36 cellular contexts compared by ENCODE assay signal in the genomic region with DNA sequence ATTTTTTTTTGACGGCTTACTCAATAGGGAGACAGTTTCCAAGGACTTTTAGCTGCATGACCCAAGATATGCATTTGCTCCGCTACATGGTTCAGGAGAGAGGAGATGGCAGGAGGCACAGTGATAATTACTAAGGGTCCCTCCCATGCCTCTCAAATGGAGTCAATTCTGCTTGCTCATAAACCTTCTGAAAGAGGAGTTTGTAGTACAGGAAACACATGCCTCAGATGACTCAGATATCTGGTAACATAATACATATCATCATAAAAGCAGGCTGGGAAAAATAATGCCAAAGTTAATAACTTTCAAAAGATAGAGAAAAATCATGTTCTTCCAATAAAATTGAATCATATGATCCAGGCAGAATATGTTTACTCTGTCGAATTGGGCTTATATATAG.
A peak's percentile ranks its signal among the peaks of the same experiment; 100 is the strongest.
DNase-seq lines count a peak whose midpoint lies in the region; ATAC-seq, FAIRE-seq and TF ChIP-seq lines count a peak whose summit lies in the region.
"Had no signal": no experiment of that assay in that cellular context is flagged by ENCODE, and none has a peak within 500 bp of the region (broad histone marks: within the 10 kb centered on the region; RNA-seq: fewer than 3 reads in every experiment).

No MANE protein-coding gene starts in this region.

- TF ChIP-seq CTCF in SK-N-SH (IDR thresholded peaks at IDR 0.05) (no peak), GM23338 (conservative IDR thresholded peaks at IDR 0.05; ENCODE audit: low read depth in 2 of 2) (no peak)

- H4K20me1 ChIP-seq in SK-N-SH (ENCODE audit: insufficient read depth) (no peaks in the 10 kb centered on the region), GM23338 (replicated peaks; ENCODE audit: insufficient read depth) (no peaks in the 10 kb centered on the region)

- ATAC-seq in activated naive CD4-positive, alpha-beta T cell treated with anti-CD3 and anti-CD28 coated beads, Interleukin-2, amount 50 U/mL, for 72 hours: no peak
- ATAC-seq in GM23338: no peak
- ATAC-seq: CD8-positive, alpha-beta T cell; Panc1; stimulated activated naive CD8-positive, alpha-beta T cell treated with anti-CD3 and anti-CD28 coated beads, Interleukin-15, amount 100 ng/mL, for 72 hours had no signal

- H3K27me3 Mint-ChIP-seq in GM23338 (ENCODE audit: insufficient read depth, low read depth, poor library complexity): no peaks in the 10 kb centered on the region
- H3K27me3 Mint-ChIP-seq: activated CD4-positive, alpha-beta T cell treated with anti-CD3 and anti-CD28 coated beads, Interleukin-2, amount 10 ng/mL, durations not matched to agents 24 days and 14 days; activated naive CD4-positive, alpha-beta T cell treated with anti-CD3 and anti-CD28 coated beads, Interleukin-2, amount 50 U/mL, for 24 hours; B cell; stimulated activated naive CD8-positive, alpha-beta T cell treated with anti-CD3 and anti-CD28 coated beads, Interleukin-15, amount 100 ng/mL, for 72 hours had no signal

- TF ChIP-seq EP300 in SK-N-SH (IDR thresholded peaks at IDR 0.05; ENCODE audit: borderline replicate concordance in 1 of 2, low read depth in 1 of 2, low read length in 1 of 2): no peak

- H3K9me2 ChIP-seq in SK-N-SH (no peaks in the 10 kb centered on the region), GM23338 (ENCODE audit: insufficient read depth) (no peaks in the 10 kb centered on the region)

- DNase-seq in AG08395 (ENCODE audit: low spot score) (peak; percentile 4), HTR-8/SVneo (ENCODE audit: insufficient read length, low spot score) (peak; percentile 2), SK-N-SH (no peak), myocyte (ENCODE audit: low read depth) (peak; percentile 38), NCI-H2171 treated with DMSO at 0.1 percent for 48 hours (lab: John Stamatoyannopoulos, UW) (no peak), GM23338 (ENCODE audit: low spot score) (no peak), mesendoderm (no peak)
- DNase-seq in activated naive CD4-positive, alpha-beta T cell treated with anti-CD3 and anti-CD28 coated beads, Interleukin-2, amount 50 U/mL, for 72 hours (ENCODE audit: low spot score in 2 of 2): no peak
- DNase-seq: activated CD4-positive, alpha-beta T cell treated with anti-CD3 and anti-CD28 coated beads, Interleukin-2, amount 10 ng/mL, durations not matched to agents 24 days and 14 days; activated CD8-positive, alpha-beta memory T cell treated with anti-CD3 and anti-CD28 coated beads for 24 hours; activated T-cell treated with anti-CD3 and anti-CD28 coated beads for 4 hours; amygdala; CD8-positive, alpha-beta T cell; GOT3; HFFc6; KG1; NCI-H1417 treated with DMSO at 0.1 percent for 48 hours; NCI-H2029 treated with DMSO at 0.1 percent for 48 hours; NCI-H748 treated with DMSO at 0.1 percent for 48 hours; ovary; retina; SHP77; spleen; stimulated activated CD8-positive, alpha-beta memory T cell treated with anti-CD3 and anti-CD28 coated beads, Interleukin-4, amount 100 ng/mL, for 48 hours; stimulated activated naive CD8-positive, alpha-beta T cell treated with anti-CD3 and anti-CD28 coated beads, Interleukin-15, amount 100 ng/mL, for 72 hours; SW 1271; T-helper 9 cell; WERI-Rb-1 had no signal

- 36% methylated on average over 3 of the region's 3 CpGs for WGBS in SK-N-SH (ENCODE audit: low lambda C conversion rate)
- WGBS in mesendoderm (ENCODE audit: extremely low coverage, insufficient coverage, low lambda C conversion rate): no CpG with 5 or more reads among the region's 3 CpGs

- no peaks in the 10 kb centered on the region for H3K9me3 ChIP-seq in SK-N-SH
- H3K9me3 ChIP-seq: ovary, spleen, vagina had no signal

- H3K27ac ChIP-seq in SK-N-SH (ENCODE audit: low read depth in 2 of 2, low read length in 1 of 2) (no peak overlapping the region), GM23338 (ENCODE audit: low read depth) (no peak overlapping the region), mesendoderm (ENCODE audit: low read depth, low read length) (no peak overlapping the region)
- H3K27ac ChIP-seq: hepatocyte, ovary, spleen, vagina, WERI-Rb-1 had no signal

- 0 out of 2 replicates have a peak overlapping the region, but pooled peaks have one; percentile 33 for H3K4me2 ChIP-seq in SK-N-SH
- H3K4me2 ChIP-seq in GM23338: no peak overlapping the region
- no peak overlapping the region for H3K4me2 ChIP-seq in mesendoderm (ENCODE audit: low read length)
- H3K4me2 ChIP-seq: hepatocyte had no signal

- H3F3A ChIP-seq in SK-N-SH (replicated peaks; ENCODE audit: insufficient read depth) (no peaks in the 10 kb centered on the region), GM23338 (replicated peaks; ENCODE audit: low read depth) (no peaks in the 10 kb centered on the region)

- H2BK15ac ChIP-seq in mesendoderm (replicated peaks; ENCODE audit: low read depth): no peak overlapping the region

- no peak overlapping the region for H2AFZ ChIP-seq in SK-N-SH (ENCODE audit: low read depth)
- no peak overlapping the region for H2AFZ ChIP-seq in GM23338
- H2AFZ ChIP-seq: hepatocyte had no signal

- no peaks in the 10 kb centered on the region for H3K79me2 ChIP-seq in SK-N-SH (ENCODE audit: insufficient read depth)
- no peaks in the 10 kb centered on the region for H3K79me2 ChIP-seq in GM23338 (replicated peaks; ENCODE audit: insufficient read depth)
- H3K79me2 ChIP-seq in mesendoderm (ENCODE audit: control insufficient read depth, insufficient read depth, low read length): no peaks in the 10 kb centered on the region
- H3K79me2 ChIP-seq: hepatocyte had no signal

- no peak for TF ChIP-seq RAD21 in SK-N-SH (IDR thresholded peaks at IDR 0.05; ENCODE audit: low read length)

- H4K8ac ChIP-seq in mesendoderm (ENCODE audit: low read depth, low read length): no peak overlapping the region

- H3K27ac Mint-ChIP-seq in activated naive CD4-positive, alpha-beta T cell treated with anti-CD3 and anti-CD28 coated beads, Interleukin-2, amount 50 U/mL, for 72 hours: no peak overlapping the region
- H3K27ac Mint-ChIP-seq in GM23338: no peak overlapping the region
- H3K27ac Mint-ChIP-seq: activated CD4-positive, alpha-beta T cell treated with anti-CD3 and anti-CD28 coated beads, Interleukin-2, amount 10 ng/mL, durations not matched to agents 24 days and 14 days; activated naive CD4-positive, alpha-beta T cell treated with anti-CD3 and anti-CD28 coated beads, Interleukin-2, amount 50 U/mL, for 24 hours; activated T-helper 2 cell treated with anti-CD3 and anti-CD28 coated beads, Interferon-gamma antibody, Interleukin-2, Interleukin-4, amounts not matched to agents 10 μg/mL and 5 μg/mL and 100 μg/mL, durations not matched to agents 14 hours and 24 hours and 36 hours; B cell; CD8-positive, alpha-beta T cell; HFFc6; stimulated activated naive CD8-positive, alpha-beta T cell treated with anti-CD3 and anti-CD28 coated beads, Interleukin-15, amount 100 ng/mL, for 72 hours had no signal

- H3K36me3 Mint-ChIP-seq in activated naive CD4-positive, alpha-beta T cell treated with anti-CD3 and anti-CD28 coated beads, Interleukin-2, amount 50 U/mL, for 72 hours: no peaks in the 10 kb centered on the region
- no peaks in the 10 kb centered on the region for H3K36me3 Mint-ChIP-seq in GM23338 (ENCODE audit: low read depth)
- H3K36me3 Mint-ChIP-seq: activated naive CD4-positive, alpha-beta T cell treated with anti-CD3 and anti-CD28 coated beads, Interleukin-2, amount 50 U/mL, for 24 hours; CD8-positive, alpha-beta T cell had no signal

- FAIRE-seq in HTR-8/SVneo (lab: Jason Lieb, UNC): no peak
- FAIRE-seq: G401.6 had no signal

- CTCF ChIA-PET in SK-N-SH (lab: Yijun Ruan, JAX): no interaction called here

- no peak overlapping the region for H3K23ac ChIP-seq in mesendoderm (ENCODE audit: low read length)

- no peak overlapping the region for H3K4me3 Mint-ChIP-seq in GM23338
- H3K4me3 Mint-ChIP-seq: activated CD4-positive, alpha-beta T cell treated with anti-CD3 and anti-CD28 coated beads, Interleukin-2, amount 10 ng/mL, durations not matched to agents 24 days and 14 days; activated naive CD4-positive, alpha-beta T cell treated with anti-CD3 and anti-CD28 coated beads, Interleukin-2, amount 50 U/mL, for 24 hours; B cell; CD8-positive, alpha-beta T cell; HFFc6; stimulated activated naive CD8-positive, alpha-beta T cell treated with anti-CD3 and anti-CD28 coated beads, Interleukin-15, amount 100 ng/mL, for 72 hours had no signal

- no peak overlapping the region for H3K4me3 ChIP-seq in SK-N-SH (ENCODE audit: low read depth in 2 of 2, low read length in 1 of 2)
- H3K4me3 ChIP-seq in GM23338: no peak overlapping the region
- no peak overlapping the region for H3K4me3 ChIP-seq in mesendoderm (ENCODE audit: low read length)
- H3K4me3 ChIP-seq: hepatocyte, lung, ovary, spleen, vagina had no signal

- no peak overlapping the region for H4K5ac ChIP-seq in mesendoderm (ENCODE audit: low read length)

- no peak overlapping the region for H3K18ac ChIP-seq in mesendoderm (ENCODE audit: low read length)

- H3K27me3 ChIP-seq in SK-N-SH (ENCODE audit: insufficient read depth) (no peaks in the 10 kb centered on the region), GM23338 (ENCODE audit: insufficient read depth) (no peaks in the 10 kb centered on the region), mesendoderm (ENCODE audit: insufficient read depth, low read length, poor library complexity) (no peaks in the 10 kb centered on the region)
- H3K27me3 ChIP-seq: hepatocyte, ovary, spleen, vagina had no signal

- H3K4me1 ChIP-seq in SK-N-SH (ENCODE audit: control insufficient read depth in 1 of 2, insufficient read depth in 2 of 2, low read depth in 1 of 2, low read length in 1 of 2) (no peaks in the 10 kb centered on the region), GM23338 (ENCODE audit: insufficient read depth) (no peaks in the 10 kb centered on the region), mesendoderm (ENCODE audit: control insufficient read depth, low read depth, low read length) (no peaks in the 10 kb centered on the region)
- H3K4me1 ChIP-seq: spleen, vagina had no signal

- no peaks in the 10 kb centered on the region for H3K79me1 ChIP-seq in mesendoderm (ENCODE audit: low read length)

- no peak overlapping the region for H3K56ac ChIP-seq in mesendoderm (ENCODE audit: low read length)

- H2BK120ac ChIP-seq in mesendoderm (ENCODE audit: low read depth, low read length): no peak overlapping the region

- no peak overlapping the region for H2BK5ac ChIP-seq in mesendoderm (ENCODE audit: low read length)

- no peaks in the 10 kb centered on the region for H3K4me1 Mint-ChIP-seq in GM23338
- H3K4me1 Mint-ChIP-seq: activated CD4-positive, alpha-beta T cell treated with anti-CD3 and anti-CD28 coated beads, Interleukin-2, amount 10 ng/mL, durations not matched to agents 24 days and 14 days; activated naive CD4-positive, alpha-beta T cell treated with anti-CD3 and anti-CD28 coated beads, Interleukin-2, amount 50 U/mL, for 24 hours; B cell; stimulated activated naive CD8-positive, alpha-beta T cell treated with anti-CD3 and anti-CD28 coated beads, Interleukin-15, amount 100 ng/mL, for 72 hours had no signal

- POLR2A ChIA-PET in SK-N-SH (lab: Yijun Ruan, JAX): no interaction called here

- no peaks in the 10 kb centered on the region for H3K36me3 ChIP-seq in SK-N-SH (replicated peaks in 1 of 2; ENCODE audit: control insufficient read depth in 1 of 2, insufficient read depth in 2 of 2, low read length in 1 of 2)
- H3K36me3 ChIP-seq in GM23338 (ENCODE audit: insufficient read depth): no peaks in the 10 kb centered on the region
- H3K36me3 ChIP-seq in mesendoderm (ENCODE audit: control insufficient read depth, insufficient read depth, low read length): no peaks in the 10 kb centered on the region
- H3K36me3 ChIP-seq: ovary, spleen, vagina, WERI-Rb-1 had no signal

- peaks cover 4 to 12% of the 10 kb centered on the region in 2 donors for H3K9me3 Mint-ChIP-seq in activated naive CD4-positive, alpha-beta T cell treated with anti-CD3 and anti-CD28 coated beads, Interleukin-2, amount 50 U/mL, for 72 hours
- H3K9me3 Mint-ChIP-seq in GM23338: no peaks in the 10 kb centered on the region
- H3K9me3 Mint-ChIP-seq: activated CD4-positive, alpha-beta T cell treated with anti-CD3 and anti-CD28 coated beads, Interleukin-2, amount 10 ng/mL, durations not matched to agents 24 days and 14 days; activated naive CD4-positive, alpha-beta T cell treated with anti-CD3 and anti-CD28 coated beads, Interleukin-2, amount 50 U/mL, for 24 hours; activated T-helper 2 cell treated with anti-CD3 and anti-CD28 coated beads, Interferon-gamma antibody, Interleukin-2, Interleukin-4, amounts not matched to agents 10 μg/mL and 5 μg/mL and 100 μg/mL, durations not matched to agents 14 hours and 24 hours and 36 hours had no signal

- H3K9ac ChIP-seq in SK-N-SH (no peak overlapping the region), mesendoderm (ENCODE audit: low read length) (no peak overlapping the region)

- no peak overlapping the region for H3K4ac ChIP-seq in mesendoderm (ENCODE audit: low read depth, low read length)

- H2AK5ac ChIP-seq in mesendoderm (ENCODE audit: low read length): no peak overlapping the region

Comparison
In these comparisons a context has a peak if more than half of its experiments do, and no peak if none do; other contexts are left out.
1. DNase-seq: peak in AG08395 (single experiment), HTR-8/SVneo (single experiment) and myocyte (single experiment); none in SK-N-SH (single experiment), NCI-H2171 treated with DMSO at 0.1 percent for 48 hours (single experiment), activated naive CD4-positive, alpha-beta T cell treated with anti-CD3 and anti-CD28 coated beads, Interleukin-2, amount 50 U/mL, for 72 hours (0 of 2), GM23338 (single experiment) and mesendoderm (single experiment).